13 cellular contexts compared by ENCODE assay signal in the genomic region with DNA sequence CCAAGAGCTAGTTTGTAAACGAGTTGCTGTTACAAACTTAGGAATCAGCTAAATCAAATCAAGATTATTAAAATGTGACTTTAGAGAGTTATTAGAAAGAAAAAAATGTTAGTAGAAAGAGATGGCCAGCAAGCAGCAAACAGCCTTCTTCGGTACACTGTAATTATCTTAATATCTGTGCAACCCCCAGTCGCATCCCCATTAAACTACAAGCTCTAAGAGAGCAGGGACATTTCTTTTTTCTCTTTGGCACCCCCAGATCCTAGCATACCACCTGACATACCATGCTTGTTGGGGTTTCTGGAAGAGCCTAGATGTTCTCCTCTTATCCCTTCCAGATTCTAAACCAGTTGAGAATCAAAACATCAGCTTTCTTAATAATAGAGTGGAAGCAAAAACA. TPM values are rescaled to one million over a fixed set of nuclear protein-coding genes. Genes with fewer than 3 reads are reported as not detected.
DNase-seq lines count a peak whose midpoint lies in the region; ATAC-seq and TF ChIP-seq lines count a peak whose summit lies in the region.
"Had no signal": no experiment of that assay in that cellular context is flagged by ENCODE, and none has a peak within 500 bp of the region (broad histone marks: within the 10 kb centered on the region; RNA-seq: fewer than 3 reads in every experiment).

No MANE protein-coding gene starts in this region.

- peak overlapping the region; percentile 85 for H2AFZ ChIP-seq in ACC112 (ENCODE audit: low read length, unreplicated experiment)
- no peak overlapping the region for H2AFZ ChIP-seq in osteoblast (ENCODE audit: low read length)

- H3K27ac ChIP-seq in ACC112 (ENCODE audit: low read depth, low read length) (peak overlapping the region; percentile 46; the same call in 1 of the 2 replicates), osteoblast (ENCODE audit: low read depth, low read length) (peak overlapping the region; percentile 7), vagina (peak overlapping the region; percentile 72)
- H3K27ac ChIP-seq: BLaER1 had no signal

- H3K4me2 ChIP-seq in osteoblast (ENCODE audit: insufficient read depth, low read length): peak overlapping the region; percentile 8
- H3K4me2 ChIP-seq: BLaER1 had no signal

- intact Hi-C loops in vagina (cut with DNase I): no loop called here

- no peaks in the 10 kb centered on the region for H4K20me1 ChIP-seq in osteoblast (ENCODE audit: insufficient read depth, low read length)
- H4K20me1 ChIP-seq: BLaER1 had no signal

- DNase-seq in adipocyte (ENCODE audit: low read depth) (no peak), osteoblast (ENCODE audit: insufficient read length, low spot score, missing footprints) (no peak), vagina (ENCODE audit: extremely low spot score in 2 of 2) (no peak), HK-2 (ENCODE audit: unreplicated experiment) (no peak), NCI-H1417 treated with DMSO at 0.1 percent for 48 hours (lab: John Stamatoyannopoulos, UW) (no peak)
- DNase-seq: AML-193; Caco-2; CD8-positive, alpha-beta memory T cell; DMS53; GF-D8 had no signal

- H3K9me3 ChIP-seq in adipocyte (ENCODE audit: control insufficient read depth, low read length) (no peaks in the 10 kb centered on the region), osteoblast (ENCODE audit: low read depth, low read length) (no peaks in the 10 kb centered on the region), vagina (no peaks in the 10 kb centered on the region)
- H3K9me3 ChIP-seq: Caco-2 had no signal

- H3K4me1 ChIP-seq in ACC112 (ENCODE audit: control insufficient read depth, insufficient read depth, low read length, unreplicated experiment) (peaks cover 20% of the 10 kb centered on the region), adipocyte (ENCODE audit: control insufficient read depth, insufficient read depth, low read length) (peaks cover 33% of the 10 kb centered on the region), osteoblast (ENCODE audit: insufficient read depth, low read length) (peaks cover 21% of the 10 kb centered on the region), vagina (peaks cover 19% of the 10 kb centered on the region)

- H3K36me3 ChIP-seq in ACC112 (ENCODE audit: insufficient read depth, low read length) (no peaks in the 10 kb centered on the region), adipocyte (ENCODE audit: control insufficient read depth, insufficient read depth, low read length, severe bottlenecking) (no peaks in the 10 kb centered on the region), osteoblast (ENCODE audit: insufficient read depth, low read length) (no peaks in the 10 kb centered on the region), vagina (no peaks in the 10 kb centered on the region)
- H3K36me3 ChIP-seq: BLaER1 had no signal

- peak overlapping the region; percentile 48 for H3K9ac ChIP-seq in adipocyte (ENCODE audit: low read length)
- H3K9ac ChIP-seq: BLaER1 had no signal

- H3K79me2 ChIP-seq in ACC112 (ENCODE audit: control insufficient read depth, insufficient read depth, low read length, unreplicated experiment) (no peaks in the 10 kb centered on the region), osteoblast (ENCODE audit: insufficient read depth, low read length) (no peaks in the 10 kb centered on the region)

- TF ChIP-seq CTCF in osteoblast (IDR thresholded peaks at IDR 0.05; ENCODE audit: extremely low read depth, low read depth, low read length): no peak
- TF ChIP-seq CTCF in vagina (IDR thresholded peaks at IDR 0.05): no peak

- H3K4me3 ChIP-seq in ACC112 (ENCODE audit: low read depth, low read length): peak overlapping the region; percentile 43; the same call in 1 of the 2 replicates
- H3K4me3 ChIP-seq in adipocyte (ENCODE audit: low read length): peak overlapping the region; percentile 22
- H3K4me3 ChIP-seq in osteoblast (ENCODE audit: insufficient read depth, low read length): no peak overlapping the region
- no peak overlapping the region for H3K4me3 ChIP-seq in vagina
- H3K4me3 ChIP-seq: BLaER1 had no signal

- no peak for ATAC-seq in HG02623 (IDR thresholded peaks at IDR 0.05; ENCODE audit: unreplicated experiment)

- no peak for TF ChIP-seq POLR2A in vagina (IDR thresholded peaks at IDR 0.05)

- no peaks in the 10 kb centered on the region for H3K27me3 ChIP-seq in ACC112 (ENCODE audit: insufficient read depth, low read length)
- no peaks in the 10 kb centered on the region for H3K27me3 ChIP-seq in adipocyte (replicated peaks; ENCODE audit: control insufficient read depth, insufficient read depth, low read length)
- H3K27me3 ChIP-seq in osteoblast (ENCODE audit: insufficient read depth, low read length): no peaks in the 10 kb centered on the region
- H3K27me3 ChIP-seq in vagina: no peaks in the 10 kb centered on the region
- H3K27me3 ChIP-seq: BLaER1 had no signal

RNA-seq across cellular contexts. Expression of a gene that starts 45.1 kb away (rescaled TPM):
- 1.1 and 2.7 TPM in 2 replicates for total RNA-seq in osteoblast
- not detected for total RNA-seq in vagina

Comparison
In these comparisons a context has a peak if more than half of its experiments do, and no peak if none do; other contexts are left out.
1. H3K27ac ChIP-seq: peak in every context shown above with its lines; median percentile 72 in vagina; 46 in ACC112; 7 in osteoblast.
2. H3K4me3 ChIP-seq: peak in ACC112 (single experiment) and adipocyte (single experiment); none in osteoblast (single experiment) and vagina (0 of 2).